32 cellular contexts compared by ENCODE assay signal in genomic region chr10:74018241-74018640, GRCh38. TPM values are rescaled to one million over a fixed set of nuclear protein-coding genes. Genes with fewer than 3 reads are reported as not detected.
DNase-seq lines count a peak whose midpoint lies in the region; ATAC-seq and TF ChIP-seq lines count a peak whose summit lies in the region.
"Had no signal": no experiment of that assay in that cellular context is flagged by ENCODE, and none has a peak within 500 bp of the region (broad histone marks: within the 10 kb centered on the region; RNA-seq: fewer than 3 reads in every experiment).

No MANE protein-coding gene starts in this region.

- H3K18ac ChIP-seq in trophoblast cell (ENCODE audit: low read length): no peak overlapping the region

- H3K9me3 ChIP-seq in right atrium auricular region (no peaks in the 10 kb centered on the region), trophoblast cell (ENCODE audit: insufficient read depth, low read depth, low read length) (no peaks in the 10 kb centered on the region)
- H3K9me3 ChIP-seq: pancreas, tibial artery had no signal

- no peak overlapping the region for H3K9ac ChIP-seq in trophoblast cell (ENCODE audit: low read length)
- H3K9ac ChIP-seq: BLaER1 treated with 17β-estradiol and CSF1 and Interleukin-3, amounts not matched to agents 10 nM and 100 nM; KMS-11 had no signal

- H2AFZ ChIP-seq in trophoblast cell (ENCODE audit: insufficient read depth, low read length, poor library complexity): no peak overlapping the region

- WGBS in trophoblast cell (ENCODE audit: extremely low coverage, insufficient coverage, insufficient read length): no CpG with 5 or more reads among the region's 2 CpGs

- H3K27me3 ChIP-seq in right atrium auricular region (no peaks in the 10 kb centered on the region), trophoblast cell (ENCODE audit: insufficient read depth, low read length) (no peaks in the 10 kb centered on the region)
- H3K27me3 ChIP-seq: BLaER1 treated with 17β-estradiol and CSF1 and Interleukin-3, amounts not matched to agents 10 nM and 100 nM; pancreas; tibial artery had no signal

- peak; percentile 44 for ATAC-seq in Right ventricle myocardium superior (ENCODE audit: poor library complexity)
- peak; percentile 99 for ATAC-seq in left colon
- no peak for ATAC-seq in HG03442 (IDR thresholded peaks at IDR 0.05; ENCODE audit: unreplicated experiment)
- no peak for ATAC-seq in HG03342 (IDR thresholded peaks at IDR 0.05; ENCODE audit: unreplicated experiment)
- no peak for ATAC-seq in HG03097 (IDR thresholded peaks at IDR 0.05; ENCODE audit: low FRiP score, unreplicated experiment)
- ATAC-seq: activated CD8-positive, alpha-beta T cell treated with anti-CD3 and anti-CD28 coated beads, Interleukin-2, amount 10 ng/mL, durations not matched to agents 7 days and 5 days; HCT116; stimulated activated naive CD8-positive, alpha-beta T cell treated with anti-CD3 and anti-CD28 coated beads, Interleukin-15, amount 100 ng/mL, for 72 hours had no signal

- H3K14ac ChIP-seq in trophoblast cell (ENCODE audit: low read length): no peak overlapping the region

- H3K27ac ChIP-seq in right atrium auricular region: no peak overlapping the region
- no peak overlapping the region for H3K27ac ChIP-seq in trophoblast cell (ENCODE audit: low read depth, low read length)
- H3K27ac ChIP-seq: 22Rv1; BLaER1 treated with 17β-estradiol and CSF1 and Interleukin-3, amounts not matched to agents 10 nM and 100 nM; KMS-11; pancreas had no signal

- H3K79me2 ChIP-seq in trophoblast cell (ENCODE audit: control insufficient read depth, insufficient read depth, low read length, poor library complexity): peaks cover 7% of the 10 kb centered on the region

- no peak overlapping the region for H4K8ac ChIP-seq in trophoblast cell (ENCODE audit: low read depth, low read length)

- H2BK12ac ChIP-seq in trophoblast cell (ENCODE audit: low read length): no peak overlapping the region

- H4K12ac ChIP-seq in trophoblast cell (ENCODE audit: low read depth, low read length): no peak overlapping the region

- no peak overlapping the region for H2AK5ac ChIP-seq in trophoblast cell (ENCODE audit: low read length)

- intact Hi-C loops in Right ventricle myocardium superior (cut with DNase I) (no loop called here), left colon (cut with DNase I, micrococcal nuclease) (no loop called here)

- H3K79me1 ChIP-seq in trophoblast cell (ENCODE audit: low read length): no peaks in the 10 kb centered on the region

- no peak overlapping the region for H3K4me2 ChIP-seq in trophoblast cell (ENCODE audit: low read length)
- H3K4me2 ChIP-seq: KMS-11 had no signal

- no peak for TF ChIP-seq CTCF in right atrium auricular region (IDR thresholded peaks at IDR 0.05)

- H3K4me1 ChIP-seq in right atrium auricular region: peaks cover 0 to 54% of the 10 kb centered on the region in 2 donors
- peaks cover 0 to 5% of the 10 kb centered on the region in 2 experiments for H3K4me1 ChIP-seq in trophoblast cell (ENCODE audit: control insufficient read depth in 1 of 2, insufficient read depth in 2 of 2, low read length in 2 of 2)

- H2BK5ac ChIP-seq in trophoblast cell (ENCODE audit: low read depth, low read length, poor library complexity): no peak overlapping the region

- no peak overlapping the region for H3K4me3 ChIP-seq in right atrium auricular region
- H3K4me3 ChIP-seq in trophoblast cell (ENCODE audit: low read depth, low read length): no peak overlapping the region
- H3K4me3 ChIP-seq: BLaER1 treated with 17β-estradiol and CSF1 and Interleukin-3, amounts not matched to agents 10 nM and 100 nM; pancreas; tibial artery had no signal

- no peak overlapping the region for H2BK120ac ChIP-seq in trophoblast cell (ENCODE audit: insufficient read depth, low read length, poor library complexity)

- DNase-seq in Right ventricle myocardium superior (no peak), right atrium auricular region (ENCODE audit: low spot score) (no peak), left colon (peak; percentile 35 to 36), trophoblast cell (no peak), occipital lobe (lab: John Stamatoyannopoulos, UW) (no peak)
- DNase-seq: activated CD4-positive, alpha-beta T cell treated with anti-CD3 and anti-CD28 coated beads for 4 hours; activated CD8-positive, alpha-beta T cell treated with anti-CD3 and anti-CD28 coated beads, Interleukin-2, amount 10 ng/mL, durations not matched to agents 7 days and 5 days; activated naive CD4-positive, alpha-beta T cell treated with anti-CD3 and anti-CD28 coated beads, Interleukin-2, amount 50 U/mL, for 16 hours; activated T-cell treated with anti-CD3 and anti-CD28 coated beads for 4 hours; amygdala; COR-L47; DMS79; GDM1; kidney; NCI-H1417 treated with DMSO at 0.1 percent for 48 hours; NCI-H2081 treated with DMSO at 0.1 percent for 48 hours; NCI-H226; pancreas; right cardiac atrium; stimulated activated CD4-positive, alpha-beta T cell treated with anti-CD3 and anti-CD28 coated beads, Interleukin-12 subunit alpha, Interleukin-12 subunit beta, amount 100 ng/mL, for 4 hours; stimulated activated CD4-positive, alpha-beta T cell treated with anti-CD3 and anti-CD28 coated beads, Interleukin-2, amount 100 ng/mL, for 48 hours; stimulated activated naive CD8-positive, alpha-beta T cell treated with anti-CD3 and anti-CD28 coated beads, Interleukin-15, amount 100 ng/mL, for 72 hours; SW 1271; T-helper 9 cell; tibial artery had no signal

- peak overlapping the region; percentile 22 for H3K4ac ChIP-seq in trophoblast cell (ENCODE audit: low read depth, low read length)

- H4K91ac ChIP-seq in trophoblast cell (ENCODE audit: low read depth, low read length): no peak overlapping the region

- no peak overlapping the region for H3K23ac ChIP-seq in trophoblast cell (ENCODE audit: low read length)

- peaks cover 19% of the 10 kb centered on the region for H3K36me3 ChIP-seq in right atrium auricular region
- peaks cover 0 to 3% of the 10 kb centered on the region in 2 experiments for H3K36me3 ChIP-seq in trophoblast cell (ENCODE audit: control insufficient read depth in 1 of 2, insufficient read depth in 2 of 2, low read length in 2 of 2)
- H3K36me3 ChIP-seq: pancreas, tibial artery had no signal

RNA-seq across cellular contexts. Expression of gene VCL, which starts 20.3 kb away (rescaled TPM):
- total RNA-seq in Right ventricle myocardium superior: 194 TPM
- 100 to 1,000 TPM; 173 to 216 TPM for total RNA-seq in right atrium auricular region
- 100 to 1,000 TPM; 122 to 123 TPM for total RNA-seq in left colon
- polyA plus RNA-seq in trophoblast cell (2013): 100 and 103 TPM in 2 replicates
- 17.8 TPM for total RNA-seq in occipital lobe

Comparison
In these comparisons a context has a peak if more than half of its experiments do, and no peak if none do; other contexts are left out.
1. ATAC-seq: peak in Right ventricle myocardium superior (single experiment) and left colon (single experiment); none in HG03442 (single experiment), HG03342 (single experiment) and HG03097 (single experiment).
2. DNase-seq: peak in left colon (2 of 2); none in Right ventricle myocardium superior (single experiment), right atrium auricular region (single experiment), trophoblast cell (0 of 2) and occipital lobe (single experiment).